ENCODE assay signal across 20 cellular contexts in genomic region chr9:128870128-128870940, GRCh38. TPM values are rescaled to one million over a fixed set of nuclear protein-coding genes. Genes with fewer than 3 reads are reported as not detected.
A peak's percentile ranks its signal among the peaks of the same experiment; 100 is the strongest.
DNase-seq lines count a peak whose midpoint lies in the region; ATAC-seq, FAIRE-seq and TF ChIP-seq lines count a peak whose summit lies in the region.
"Had no signal": no experiment of that assay in that cellular context is flagged by ENCODE, and none has a peak within 500 bp of the region (broad histone marks: within the 10 kb centered on the region; RNA-seq: fewer than 3 reads in every experiment).

No MANE protein-coding gene starts in this region.

- POLR2A ChIA-PET in K562 (lab: Yijun Ruan, JAX), result interaction anchor here (0.6 to 1.3 kb wide), 3 partner anchors 11 to 323 kb away, joined by 3 to 5 read pairs (median 4); partner anchors contain the start of genes KYAT1 and LRRC8A

- H3K27me3 ChIP-seq in K562 (ENCODE audit: control insufficient read depth in 2 of 2, insufficient read depth in 2 of 2, low read length in 2 of 2) (no peaks in the 10 kb centered on the region), mesenchymal stem cell (ENCODE audit: control insufficient read depth in 1 of 2, insufficient read depth in 1 of 2, low read length in 2 of 2) (no peaks in the 10 kb centered on the region)

- no peaks in the 10 kb centered on the region; the same call in 1 of the 2 replicates for H4K20me1 ChIP-seq in K562 (replicated peaks; ENCODE audit: control insufficient read depth, insufficient read depth, low read length)

- no peak overlapping the region for H2BK12ac ChIP-seq in mesenchymal stem cell (ENCODE audit: low read length in 2 of 2)

- no peaks in the 10 kb centered on the region for H3K79me2 ChIP-seq in K562 (ENCODE audit: control insufficient read depth, insufficient read depth, low read length)

- H3K9me3 ChIP-seq in K562 (replicated peaks; ENCODE audit: control insufficient read depth, insufficient read depth, low read depth, low read length), result no peaks in the 10 kb centered on the region
- H3K9me3 ChIP-seq in mesenchymal stem cell (ENCODE audit: control insufficient read depth, low read length), result no peaks in the 10 kb centered on the region

- H2AFZ ChIP-seq in K562 (ENCODE audit: low read depth, low read length) (no peak overlapping the region), mesenchymal stem cell (ENCODE audit: low read depth, low read length) (no peak overlapping the region)
- H2AFZ ChIP-seq: GM23248 had no signal

- H3K36me3 ChIP-seq in K562 (ENCODE audit: control insufficient read depth, insufficient read depth, low read length) (peaks cover 2% of the 10 kb centered on the region; the same call in 1 of the 3 replicates), mesenchymal stem cell (ENCODE audit: control insufficient read depth in 1 of 2, insufficient read depth in 2 of 2, low read depth in 1 of 2, low read length in 2 of 2) (peaks cover 0 to 9% of the 10 kb centered on the region in 2 experiments)

- FAIRE-seq in K562 (lab: Jason Lieb, UNC) (peak; percentile 90), GM12892 (lab: Jason Lieb, UNC) (no peak)
- FAIRE-seq: G401.6, GM12891 had no signal

- H2BK120ac ChIP-seq in mesenchymal stem cell (ENCODE audit: low read depth, low read length), result no peak overlapping the region

- peaks cover 4 to 8% of the 10 kb centered on the region in 2 experiments; a peak in 4 of 5 replicates for H3K4me1 ChIP-seq in K562 (replicated peaks in 1 of 2; ENCODE audit: control insufficient read depth in 2 of 2, insufficient read depth in 2 of 2, low read length in 2 of 2)
- H3K4me1 ChIP-seq in mesenchymal stem cell (ENCODE audit: control insufficient read depth, insufficient read depth, low read depth, low read length), result peaks cover 1% of the 10 kb centered on the region

- H2BK5ac ChIP-seq in mesenchymal stem cell (ENCODE audit: low read depth, low read length, poor library complexity, severe bottlenecking), result no peak overlapping the region

- no peak overlapping the region for H4K91ac ChIP-seq in mesenchymal stem cell (ENCODE audit: low read length)

- H3K9ac ChIP-seq in K562 (ENCODE audit: insufficient read depth in 1 of 2, low read depth in 2 of 2, low read length in 2 of 2) (no peak overlapping the region), mesenchymal stem cell (ENCODE audit: low read length) (no peak overlapping the region)
- H3K9ac ChIP-seq: GM23248, KMS-11 had no signal

- H4K8ac ChIP-seq in mesenchymal stem cell (ENCODE audit: low read length), result peak overlapping the region; percentile 60

- no peak for TF ChIP-seq RAD21 in K562 (CRISPR knock-in tag; conservative IDR thresholded peaks at IDR 0.05 in 1 of 2, IDR thresholded peaks at IDR 0.05 in 1 of 2)

- TF ChIP-seq EP300 in K562 (IDR thresholded peaks at IDR 0.05; ENCODE audit: low read length), result no peak; the same call in 1 of the 2 replicates

- DNase-seq in DMS114 treated with DMSO at 0.1 percent for 48 hours (lab: John Stamatoyannopoulos, UW; ENCODE audit: unreplicated experiment) (peak; percentile 5), K562 (ENCODE audit: extremely low read depth in 1 of 4, low spot score in 3 of 4) (peak in 1 of 4 experiments; percentile 70), mesenchymal stem cell (peak; percentile 18), GM12892 (ENCODE audit: insufficient read length) (no peak), HPDE6-E6E7 (ENCODE audit: extremely low spot score) (no peak), HCEC 1CT (no peak)
- DNase-seq: CD4-positive, alpha-beta T cell; DMS79 treated with DMSO at 0.1 percent for 48 hours; GM23248; HFFc6; NCI-H1092 treated with DMSO at 0.1 percent for 48 hours; NCI-H1694 treated with DMSO at 0.1 percent for 48 hours; NCI-H446; NCI-H774 had no signal

- H3K4me2 ChIP-seq in K562 (ENCODE audit: insufficient read depth, low read length), result no peak overlapping the region; the same call in 1 of the 2 replicates
- H3K4me2 ChIP-seq in mesenchymal stem cell (ENCODE audit: low read length, poor library complexity, severe bottlenecking), result no peak overlapping the region
- H3K4me2 ChIP-seq: KMS-11 had no signal

- H3K4ac ChIP-seq in mesenchymal stem cell (ENCODE audit: low read depth in 1 of 2, low read length in 2 of 2), result no peak overlapping the region

- no peak overlapping the region for H2BK15ac ChIP-seq in mesenchymal stem cell (ENCODE audit: low read depth, poor library complexity, severe bottlenecking)

- TF ChIP-seq CTCF in K562 (IDR thresholded peaks at IDR 0.05 in 2 of 3, conservative IDR thresholded peaks at IDR 0.05 in 1 of 3; ENCODE audit: insufficient read depth in 2 of 3, low read depth in 1 of 3, low read length in 3 of 3), result no peak

- peak; percentile 79 for ATAC-seq in K562
- ATAC-seq: Panc1, Right ventricle myocardium inferior had no signal

- H3K23ac ChIP-seq in mesenchymal stem cell (ENCODE audit: low read length in 2 of 2), result no peak overlapping the region

- no peak overlapping the region for H3K14ac ChIP-seq in mesenchymal stem cell (ENCODE audit: low read length in 2 of 2)

- no peak overlapping the region for H3K18ac ChIP-seq in mesenchymal stem cell (ENCODE audit: low read depth in 1 of 2, low read length in 2 of 2)

- CTCF ChIA-PET in K562 (lab: Yijun Ruan, JAX; ENCODE audit: low intra/inter-chr PET ratio), result no interaction called here

- no peak overlapping the region for H3K4me3 ChIP-seq in K562
- H3K4me3 ChIP-seq in mesenchymal stem cell (ENCODE audit: insufficient read depth in 1 of 2, low read depth in 1 of 2, low read length in 2 of 2), result no peak overlapping the region
- H3K4me3 ChIP-seq: GM23248, SK-N-MC had no signal

- in situ Hi-C loops in K562 (cut with MboI), result no loop called here

- 37% methylated on average over 7 of the region's 7 CpGs for WGBS in K562 (ENCODE audit: insufficient coverage, low coverage, missing lambda C conversion rate)
- WGBS in mesenchymal stem cell, result 65% methylated on average over 4 of the region's 7 CpGs

- H3K9me1 ChIP-seq in K562 (ENCODE audit: control insufficient read depth, insufficient read depth, low read length), result no peaks in the 10 kb centered on the region

- H3K27ac ChIP-seq in K562 (ENCODE audit: extremely low read depth, low read depth, low read length), result 0 out of 3 replicates have a peak overlapping the region, but pooled peaks have one; percentile 36
- no peak overlapping the region for H3K27ac ChIP-seq in mesenchymal stem cell (ENCODE audit: low read length, poor library complexity, severe bottlenecking)
- H3K27ac ChIP-seq: GM23248, KMS-11, SK-N-MC had no signal

- intact Hi-C loops in K562 (cut with micrococcal nuclease), result no loop called here

- no TSS peak for BruUV-seq in K562 (replicated peaks; lab: Mats Ljungman, UMichigan)

- peaks cover 10% of the 10 kb centered on the region for H3K79me1 ChIP-seq in mesenchymal stem cell (replicated peaks; ENCODE audit: low read length, poor library complexity, severe bottlenecking)

- TF ChIP-seq POLR2A in K562 (conservative IDR thresholded peaks at IDR 0.05) (no peak), GM12892 (IDR thresholded peaks at IDR 0.05; ENCODE audit: low read depth, low read length) (no peak)

- H2AK5ac ChIP-seq in mesenchymal stem cell (ENCODE audit: low read length, severe bottlenecking), result no peak overlapping the region

RNA-seq across cellular contexts. Expression of gene KYAT1, which starts 11.4 kb away (rescaled TPM):
- total RNA-seq in K562 (2011; cell fraction: chromatin; rRNA removed; ENCODE audit: low replicate concordance), result 34.0 and 59.4 TPM in 2 replicates
- total RNA-seq in K562 (2011; cell fraction: nucleolus; rRNA removed), result 26.8 and 33.7 TPM in 2 replicates
- total RNA-seq in K562 (2011; cell fraction: nucleoplasm; rRNA removed), result 23.8 and 32.1 TPM in 2 replicates
- 11.1 and 16.0 TPM in 2 replicates for total RNA-seq in K562 (2014; rRNA removed)
- total RNA-seq in K562 (2014; rRNA removed; fragmentation: Illumina TruSeq; extraction: Trizol), result 6.5 and 8.8 TPM in 2 replicates
- total RNA-seq in K562 (2015; rRNA removed; fragmentation: Illumina TruSeq; extraction: Trizol), result 8.5 and 9.2 TPM in 2 replicates
- total RNA-seq in K562 (2021), result 11.7 and 14.7 TPM in 2 replicates
- 16.1 and 20.2 TPM in 2 replicates for polyA plus RNA-seq in K562 (2011; rRNA removed)
- 21.7 and 22.5 TPM in 2 replicates for polyA plus RNA-seq in K562 (2011; cell fraction: cytosol; rRNA removed)
- polyA plus RNA-seq in K562 (2011; cell fraction: nucleus; rRNA removed), result 41.4 and 54.7 TPM in 2 replicates
- polyA plus RNA-seq in K562 (2012), result 9.8 and 19.5 TPM in 2 replicates
- 13.4 and 14.8 TPM in 2 replicates for polyA plus RNA-seq in K562 (2014; fragmentation: Illumina TruSeq; extraction: Trizol)
- 10 to 100 TPM in 1 of 2 experiments, 1 to 10 TPM in 1; 6.4 to 11.0 TPM for polyA plus RNA-seq in K562 (2014; fragmentation: Nextera tagmentation; extraction: Ambion mirVana)
- 16.8 and 21.8 TPM in 2 replicates for polyA plus RNA-seq in K562 (2014; rRNA removed)
- 6.0 and 7.0 TPM in 2 replicates for polyA minus RNA-seq in K562 (2011; rRNA and poly(A)+ RNA removed)
- polyA minus RNA-seq in K562 (2011; cell fraction: cytosol; rRNA and poly(A)+ RNA removed), result 5.9 and 6.1 TPM in 2 replicates
- 6.3 and 7.3 TPM in 2 replicates for polyA minus RNA-seq in K562 (2011; cell fraction: nucleus; rRNA and poly(A)+ RNA removed)
- polyA plus RNA-seq in mesenchymal stem cell (2013, experiment 1 of 2), result 5.2 TPM
- polyA plus RNA-seq in mesenchymal stem cell (2013, experiment 2 of 2), result 5.6 TPM
- polyA plus RNA-seq in GM12892 (2012; ENCODE audit: missing spikeins), result 9.7 TPM

RNA-seq across cellular contexts. Expression of gene LRRC8A, which starts 11.6 kb away (rescaled TPM):
- total RNA-seq in K562 (2011; cell fraction: chromatin; rRNA removed; ENCODE audit: low replicate concordance), result 23.0 and 71.8 TPM in 2 replicates
- 46.7 and 55.7 TPM in 2 replicates for total RNA-seq in K562 (2011; cell fraction: nucleolus; rRNA removed)
- total RNA-seq in K562 (2011; cell fraction: nucleoplasm; rRNA removed), result 50.5 and 51.6 TPM in 2 replicates
- 15.3 and 17.2 TPM in 2 replicates for total RNA-seq in K562 (2014; rRNA removed)
- 5.5 and 6.4 TPM in 2 replicates for total RNA-seq in K562 (2014; rRNA removed; fragmentation: Illumina TruSeq; extraction: Trizol)
- total RNA-seq in K562 (2015; rRNA removed; fragmentation: Illumina TruSeq; extraction: Trizol), result 8.4 TPM in 2 replicates
- total RNA-seq in K562 (2021), result 23.5 and 24.7 TPM in 2 replicates
- polyA plus RNA-seq in K562 (2011; rRNA removed), result 8.9 and 11.5 TPM in 2 replicates
- polyA plus RNA-seq in K562 (2011; cell fraction: cytosol; rRNA removed), result 12.9 and 17.9 TPM in 2 replicates
- polyA plus RNA-seq in K562 (2011; cell fraction: nucleus; rRNA removed), result 10.0 and 13.2 TPM in 2 replicates
- 14.0 and 15.6 TPM in 2 replicates for polyA plus RNA-seq in K562 (2012)
- polyA plus RNA-seq in K562 (2014; fragmentation: Illumina TruSeq; extraction: Trizol), result 14.0 and 19.8 TPM in 2 replicates
- polyA plus RNA-seq in K562 (2014; fragmentation: Nextera tagmentation; extraction: Ambion mirVana), result 1 to 10 TPM; 2.9 to 3.5 TPM
- 13.4 and 15.4 TPM in 2 replicates for polyA plus RNA-seq in K562 (2014; rRNA removed)
- 13.2 and 19.4 TPM in 2 replicates for polyA minus RNA-seq in K562 (2011; rRNA and poly(A)+ RNA removed)
- 13.9 and 15.2 TPM in 2 replicates for polyA minus RNA-seq in K562 (2011; cell fraction: cytosol; rRNA and poly(A)+ RNA removed)
- 7.0 and 8.6 TPM in 2 replicates for polyA minus RNA-seq in K562 (2011; cell fraction: nucleus; rRNA and poly(A)+ RNA removed)
- polyA plus RNA-seq in mesenchymal stem cell (2013, experiment 1 of 2), result 45.4 TPM
- 46.0 TPM for polyA plus RNA-seq in mesenchymal stem cell (2013, experiment 2 of 2)
- 3.0 TPM for polyA plus RNA-seq in GM12892 (2012; ENCODE audit: missing spikeins)

RNA-seq across cellular contexts. Expression of gene SPOUT1, which starts 40.7 kb away (rescaled TPM):
- total RNA-seq in K562 (2011; cell fraction: chromatin; rRNA removed; ENCODE audit: low replicate concordance), result 36.0 and 123 TPM in 2 replicates
- total RNA-seq in K562 (2011; cell fraction: nucleolus; rRNA removed), result 67.4 and 74.2 TPM in 2 replicates
- 36.3 and 47.1 TPM in 2 replicates for total RNA-seq in K562 (2011; cell fraction: nucleoplasm; rRNA removed)
- total RNA-seq in K562 (2014; rRNA removed) (42.9 and 51.1 TPM in 2 replicates), K562 (2014; rRNA removed; fragmentation: Illumina TruSeq; extraction: Trizol) (12.1 and 20.6 TPM in 2 replicates), K562 (2015; rRNA removed; fragmentation: Illumina TruSeq; extraction: Trizol) (29.5 and 33.6 TPM in 2 replicates), K562 (2021) (121 and 133 TPM in 2 replicates)
- polyA plus RNA-seq in K562 (2011; rRNA removed) (50.5 and 79.2 TPM in 2 replicates), K562 (2014; fragmentation: Illumina TruSeq; extraction: Trizol) (37.4 and 49.5 TPM in 2 replicates), K562 (2014; fragmentation: Nextera tagmentation; extraction: Ambion mirVana) (10 to 100 TPM; 10.6 to 13.2 TPM), K562 (2014; rRNA removed) (45.2 and 71.9 TPM in 2 replicates)
- 59.3 and 94.1 TPM in 2 replicates for polyA plus RNA-seq in K562 (2011; cell fraction: cytosol; rRNA removed)
- polyA plus RNA-seq in K562 (2011; cell fraction: nucleus; rRNA removed), result 201 and 270 TPM in 2 replicates
- 54.2 and 74.3 TPM in 2 replicates for polyA plus RNA-seq in K562 (2012)
- polyA minus RNA-seq in K562 (2011; rRNA and poly(A)+ RNA removed), result 20.6 and 27.5 TPM in 2 replicates
- 24.1 and 29.0 TPM in 2 replicates for polyA minus RNA-seq in K562 (2011; cell fraction: cytosol; rRNA and poly(A)+ RNA removed)
- 23.0 and 42.3 TPM in 2 replicates for polyA minus RNA-seq in K562 (2011; cell fraction: nucleus; rRNA and poly(A)+ RNA removed)
- polyA plus RNA-seq in mesenchymal stem cell (2013, experiment 1 of 2), result 9.0 TPM
- 8.9 TPM for polyA plus RNA-seq in mesenchymal stem cell (2013, experiment 2 of 2)
- 18.7 TPM for polyA plus RNA-seq in GM12892 (2012; ENCODE audit: missing spikeins)

RNA-seq across cellular contexts. Expression of gene PHYHD1, which starts 50.4 kb away (rescaled TPM):
- 1.0 and 4.9 TPM in 2 replicates for total RNA-seq in K562 (2011; cell fraction: chromatin; rRNA removed; ENCODE audit: low replicate concordance)
- total RNA-seq in K562 (2011; cell fraction: nucleolus; rRNA removed), result 1.0 and 1.3 TPM in 2 replicates
- 1.4 and 1.8 TPM in 2 replicates for total RNA-seq in K562 (2011; cell fraction: nucleoplasm; rRNA removed)
- total RNA-seq in K562 (2014; rRNA removed) (0.49 and 1.3 TPM in 2 replicates), K562 (2014; rRNA removed; fragmentation: Illumina TruSeq; extraction: Trizol) (0.45 and 0.69 TPM in 2 replicates), K562 (2015; rRNA removed; fragmentation: Illumina TruSeq; extraction: Trizol) (0.36 and 0.79 TPM in 2 replicates), K562 (2021) (0.58 and 0.66 TPM in 2 replicates)
- polyA plus RNA-seq in K562 (2011; rRNA removed) (1.2 and 2.1 TPM in 2 replicates), K562 (2014; fragmentation: Illumina TruSeq; extraction: Trizol) (0.80 and 1.0 TPM in 2 replicates), K562 (2014; fragmentation: Nextera tagmentation; extraction: Ambion mirVana) (1 to 10 TPM in 1 of 2 experiments, under 1 TPM in 1; 0.80 to 1.0 TPM), K562 (2014; rRNA removed) (0.32 and 0.91 TPM in 2 replicates)
- polyA plus RNA-seq in K562 (2011; cell fraction: cytosol; rRNA removed), result 2.2 and 2.5 TPM in 2 replicates
- polyA plus RNA-seq in K562 (2011; cell fraction: nucleus; rRNA removed), result 3.7 and 4.1 TPM in 2 replicates
- 0.87 and 1.2 TPM in 2 replicates for polyA plus RNA-seq in K562 (2012)
- 0.48 and 2.0 TPM in 2 replicates for polyA minus RNA-seq in K562 (2011; rRNA and poly(A)+ RNA removed)
- not detected in 2 replicates for polyA minus RNA-seq in K562 (2011; cell fraction: cytosol; rRNA and poly(A)+ RNA removed)
- 0.54 and 1.1 TPM in 2 replicates for polyA minus RNA-seq in K562 (2011; cell fraction: nucleus; rRNA and poly(A)+ RNA removed)
- 24.3 TPM for polyA plus RNA-seq in mesenchymal stem cell (2013, experiment 1 of 2)
- 25.0 TPM for polyA plus RNA-seq in mesenchymal stem cell (2013, experiment 2 of 2)
- polyA plus RNA-seq in GM12892 (2012; ENCODE audit: missing spikeins), result 1.1 TPM

RNA-seq across cellular contexts. Expression of gene ENDOG, which starts 52.0 kb away (rescaled TPM):
- 4.9 and 20.6 TPM in 2 replicates for total RNA-seq in K562 (2011; cell fraction: chromatin; rRNA removed; ENCODE audit: low replicate concordance)
- 39.7 and 40.4 TPM in 2 replicates for total RNA-seq in K562 (2011; cell fraction: nucleolus; rRNA removed)
- 11.4 and 14.2 TPM in 2 replicates for total RNA-seq in K562 (2011; cell fraction: nucleoplasm; rRNA removed)
- total RNA-seq in K562 (2014; rRNA removed), result 91.0 and 99.6 TPM in 2 replicates
- total RNA-seq in K562 (2014; rRNA removed; fragmentation: Illumina TruSeq; extraction: Trizol), result 6.3 and 8.8 TPM in 2 replicates
- 25.5 and 26.3 TPM in 2 replicates for total RNA-seq in K562 (2015; rRNA removed; fragmentation: Illumina TruSeq; extraction: Trizol)
- total RNA-seq in K562 (2021), result 83.2 and 84.9 TPM in 2 replicates
- polyA plus RNA-seq in K562 (2011; rRNA removed), result 30.0 and 42.1 TPM in 2 replicates
- 52.4 and 156 TPM in 2 replicates for polyA plus RNA-seq in K562 (2011; cell fraction: cytosol; rRNA removed)
- polyA plus RNA-seq in K562 (2011; cell fraction: nucleus; rRNA removed), result 58.2 and 77.0 TPM in 2 replicates
- 34.3 and 45.7 TPM in 2 replicates for polyA plus RNA-seq in K562 (2012)
- polyA plus RNA-seq in K562 (2014; fragmentation: Illumina TruSeq; extraction: Trizol), result 8.7 and 16.3 TPM in 2 replicates
- polyA plus RNA-seq in K562 (2014; fragmentation: Nextera tagmentation; extraction: Ambion mirVana), result 1 to 10 TPM; 1.2 to 3.8 TPM
- polyA plus RNA-seq in K562 (2014; rRNA removed), result 77.2 and 80.2 TPM in 2 replicates
- 10.2 and 12.4 TPM in 2 replicates for polyA minus RNA-seq in K562 (2011; rRNA and poly(A)+ RNA removed)
- polyA minus RNA-seq in K562 (2011; cell fraction: cytosol; rRNA and poly(A)+ RNA removed), result 23.4 and 24.1 TPM in 2 replicates
- 16.2 and 20.6 TPM in 2 replicates for polyA minus RNA-seq in K562 (2011; cell fraction: nucleus; rRNA and poly(A)+ RNA removed)
- 9.6 TPM for polyA plus RNA-seq in mesenchymal stem cell (2013, experiment 1 of 2)
- 9.0 TPM for polyA plus RNA-seq in mesenchymal stem cell (2013, experiment 2 of 2)
- polyA plus RNA-seq in GM12892 (2012; ENCODE audit: missing spikeins), result 3.4 TPM

Comparison
In these comparisons a context has a peak if more than half of its experiments do, and no peak if none do; other contexts are left out.
1. DNase-seq: peak in DMS114 treated with DMSO at 0.1 percent for 48 hours (single experiment) and mesenchymal stem cell (single experiment); none in GM12892 (single experiment), HPDE6-E6E7 (single experiment) and HCEC 1CT (single experiment).